Comparison of ENCODE assay signal across 1 cellular context in the genomic region with DNA sequence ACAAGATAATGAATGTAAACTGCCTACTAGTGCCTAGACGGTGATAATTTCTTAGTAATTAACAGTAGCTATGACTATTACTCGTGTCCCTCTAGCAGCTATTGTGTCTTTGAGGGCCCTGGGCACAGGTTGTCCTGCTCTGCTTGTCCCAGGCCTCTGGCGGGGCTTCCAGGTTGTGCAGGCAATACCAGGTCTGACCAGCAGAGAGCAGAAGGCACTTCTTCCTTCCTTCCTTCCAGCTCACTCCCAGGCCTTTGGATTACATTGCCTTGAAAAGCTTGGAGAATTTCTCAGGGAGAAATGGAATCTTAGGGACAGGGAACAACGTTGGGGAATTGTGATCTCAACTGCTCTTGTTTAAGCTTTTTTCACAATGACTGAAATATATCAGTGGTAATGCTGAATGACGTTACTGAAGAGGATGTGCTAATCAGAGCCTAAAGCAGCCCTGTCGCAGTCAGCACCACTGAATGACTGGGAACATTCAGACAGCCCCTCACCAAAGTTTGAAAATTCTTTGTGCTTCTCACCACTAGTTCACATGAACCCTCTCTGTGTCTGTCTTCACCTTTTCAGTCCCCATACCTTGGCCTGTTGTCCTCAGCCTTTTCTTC.
TF ChIP-seq lines count a peak whose summit lies in the region.

No MANE protein-coding gene starts in this region.

TF ChIP-seq in A549, 52 proteins besides CTCF, POLR2A, EP300 and RAD21:
- TF ChIP-seq SREBF2 (IDR thresholded peaks at IDR 0.05) = no peak
- TF ChIP-seq SMC3 (IDR thresholded peaks at IDR 0.05) = peak; percentile 68
TF ChIP-seq in A549: peak in this region for 1.
